22 cellular contexts compared by ENCODE assay signal in genomic region chr15:88835646-88836045, GRCh38.
DNase-seq lines count a peak whose midpoint lies in the region; TF ChIP-seq lines count a peak whose summit lies in the region.
"Had no signal": no experiment of that assay in that cellular context is flagged by ENCODE, and none has a peak within 500 bp of the region (broad histone marks: within the 10 kb centered on the region; RNA-seq: fewer than 3 reads in every experiment).

No MANE protein-coding gene starts in this region.

- CTCF ChIA-PET in RWPE1 (lab: Yijun Ruan, JAX) = no interaction called here

- H3K27ac ChIP-seq in RWPE1 = no peak overlapping the region
- H3K27ac ChIP-seq: BLaER1 treated with 17β-estradiol and CSF1 and Interleukin-3, amounts not matched to agents 10 nM and 100 nM; heart left ventricle; HL-60; psoas muscle; upper lobe of left lung had no signal

- peak; percentile 11 for DNase-seq in GM04503 (ENCODE audit: low read depth)
- peak; percentile 20 for DNase-seq in RWPE1 (ENCODE audit: low spot score)
- peak; percentile 35 for DNase-seq in fibroblast of peridontal ligament (ENCODE audit: extremely low read depth)
- DNase-seq in stromal cell of bone marrow (ENCODE audit: low read depth) = peak; percentile 57
- DNase-seq in NOMO-1 treated with DMSO at 0.1 percent for 48 hours (lab: John Stamatoyannopoulos, UW; ENCODE audit: unreplicated experiment) = no peak
- DNase-seq in stimulated activated CD4-positive, alpha-beta T cell treated with anti-CD3 and anti-CD28 coated beads, Interleukin-15, amount 100 ng/mL, for 24 hours = no peak
- no peak for DNase-seq in activated CD4-positive, alpha-beta T cell treated with anti-CD3 and anti-CD28 coated beads, Interleukin-2, amount 50 U/mL, for 48 hours
- DNase-seq: activated B cell treated with CpG ODN at 0.5 μM for 24 hours; activated CD4-positive, alpha-beta memory T cell treated with anti-CD3 and anti-CD28 coated beads, Interleukin-2, amount 10 ng/mL, durations not matched to agents 7 days and 5 days; activated naive CD4-positive, alpha-beta T cell treated with Interleukin-2 at 50 U/mL for 16 hours; amygdala; effector CD4-positive, alpha-beta T cell; heart left ventricle; immature natural killer cell; NCI-H1694 treated with DMSO at 0.1 percent for 48 hours; NCI-H2227 treated with DMSO at 0.1 percent for 48 hours; psoas muscle; stimulated activated CD4-positive, alpha-beta T cell treated with anti-CD3 and anti-CD28 coated beads, Interleukin-4, amount 100 ng/mL, for 1 hour; T-helper 2 cell; upper lobe of left lung had no signal

- TF ChIP-seq CTCF in RWPE1 (conservative IDR thresholded peaks at IDR 0.05; ENCODE audit: low read depth) = no peak

- POLR2A ChIA-PET in RWPE1 (lab: Yijun Ruan, JAX; ENCODE audit: low non-redundant PET) = no interaction called here

Comparison
In these comparisons a context has a peak if more than half of its experiments do, and no peak if none do; other contexts are left out.
1. DNase-seq: peak in GM04503 (single experiment), RWPE1 (single experiment), fibroblast of peridontal ligament (single experiment) and stromal cell of bone marrow (single experiment); none in NOMO-1 treated with DMSO at 0.1 percent for 48 hours (single experiment), stimulated activated CD4-positive, alpha-beta T cell treated with anti-CD3 and anti-CD28 coated beads, Interleukin-15, amount 100 ng/mL, for 24 hours (single experiment) and activated CD4-positive, alpha-beta T cell treated with anti-CD3 and anti-CD28 coated beads, Interleukin-2, amount 50 U/mL, for 48 hours (0 of 2).